Comparison of ENCODE assay signal across 8 cellular contexts in genomic region chr5:142356318-142356715, GRCh38. TPM values are rescaled to one million over a fixed set of nuclear protein-coding genes. Genes with fewer than 3 reads are reported as not detected.
DNase-seq lines count a peak whose midpoint lies in the region; ATAC-seq and TF ChIP-seq lines count a peak whose summit lies in the region.

No MANE protein-coding gene starts in this region.

- no peak for ATAC-seq in GM19452 (IDR thresholded peaks at IDR 0.05; ENCODE audit: unreplicated experiment)
- ATAC-seq in GM21423 (IDR thresholded peaks at IDR 0.05; ENCODE audit: unreplicated experiment): no peak

- H3K9me3 Mint-ChIP-seq in Caco-2 (ENCODE audit: unreplicated experiment): no peaks in the 10 kb centered on the region

- TF ChIP-seq CTCF in Caco-2 (IDR thresholded peaks at IDR 0.05; ENCODE audit: insufficient read depth in 1 of 2, low read depth in 1 of 2, low read length in 1 of 2, severe bottlenecking in 1 of 2, unreplicated experiment in 1 of 2) (no peak), RWPE1 (conservative IDR thresholded peaks at IDR 0.05; ENCODE audit: low read depth) (no peak), ovary (IDR thresholded peaks at IDR 0.05) (no peak)

- H3K9me3 ChIP-seq in Caco-2 (no peaks in the 10 kb centered on the region), esophagus (ENCODE audit: control insufficient read depth in 2 of 2, insufficient read depth in 1 of 2, low read depth in 1 of 2, low read length in 1 of 2) (no peaks in the 10 kb centered on the region), ovary (no peaks in the 10 kb centered on the region)

- CTCF ChIA-PET in Caco-2 (lab: Charles Lee) (interaction anchor here (0.7 kb wide), 2 partner anchors 14 to 308 kb away, joined by 3 to 4 read pairs; no protein-coding TSS in a partner anchor), RWPE1 (lab: Yijun Ruan, JAX) (interaction anchor here (0.6 kb wide), 1 partner anchor 49 kb away, joined by 5 read pairs; no protein-coding TSS in a partner anchor)

- H3K36me3 ChIP-seq in Caco-2 (ENCODE audit: control insufficient read depth, insufficient read depth, low read length): no peaks in the 10 kb centered on the region
- H3K36me3 ChIP-seq in esophagus (ENCODE audit: control insufficient read depth in 2 of 2, insufficient read depth in 2 of 2, low read length in 1 of 2): no peaks in the 10 kb centered on the region
- H3K36me3 ChIP-seq in ovary: no peaks in the 10 kb centered on the region

- intact Hi-C loops in Caco-2 (cut with micrococcal nuclease; ENCODE audit: unreplicated experiment): loop anchor here (2.0 kb wide), 2 partner anchors 32 to 192 kb away; partner anchors contain the start of gene SPRY4
- intact Hi-C loops in ovary (cut with DNase I): no loop called here

- TF ChIP-seq EP300 in ovary (IDR thresholded peaks at IDR 0.05): no peak

- WGBS in esophagus, 2 donors: 7 to 9% methylated on average over 14 of the region's 14 CpGs
- WGBS in ovary, 3 donors: 6 to 9% (median 9%) methylated on average over 14 of the region's 14 CpGs

- H3K36me3 Mint-ChIP-seq in Caco-2 (ENCODE audit: insufficient read depth, unreplicated experiment): peaks cover 4% of the 10 kb centered on the region

- no peak for TF ChIP-seq POLR2A in ovary (IDR thresholded peaks at IDR 0.05)

- no peaks in the 10 kb centered on the region for H3K27me3 Mint-ChIP-seq in Caco-2 (ENCODE audit: insufficient read depth, unreplicated experiment)

- no TSS peak for BruUV-seq in Caco-2 (replicated peaks; lab: Mats Ljungman, UMichigan)

- peak overlapping the region; percentile 32 for H3K27ac Mint-ChIP-seq in Caco-2 (ENCODE audit: unreplicated experiment)

- DNase-seq in Caco-2: no peak
- DNase-seq in RWPE1 (ENCODE audit: low spot score): no peak
- no peak for DNase-seq in ovary
- no peak for DNase-seq in AML-193 (lab: John Stamatoyannopoulos, UW)
- no peak for DNase-seq in islet precursor cell

- peak overlapping the region; percentile 71 for H3K4me3 Mint-ChIP-seq in Caco-2 (ENCODE audit: unreplicated experiment)

- H3K4me1 ChIP-seq in Caco-2: peaks cover 28% of the 10 kb centered on the region
- no peaks in the 10 kb centered on the region for H3K4me1 ChIP-seq in esophagus (ENCODE audit: control insufficient read depth in 2 of 2, insufficient read depth in 2 of 2, low read length in 1 of 2)
- peaks cover 2% of the 10 kb centered on the region for H3K4me1 ChIP-seq in ovary (ENCODE audit: insufficient read depth)

- peaks cover 15% of the 10 kb centered on the region for H3K4me1 Mint-ChIP-seq in Caco-2 (ENCODE audit: low read depth, unreplicated experiment)

- H3K27me3 ChIP-seq in Caco-2 (replicated peaks; ENCODE audit: control insufficient read depth, insufficient read depth, low read length) (no peaks in the 10 kb centered on the region), esophagus (ENCODE audit: control insufficient read depth in 1 of 2, insufficient read depth in 2 of 2, low read length in 2 of 2) (no peaks in the 10 kb centered on the region), ovary (no peaks in the 10 kb centered on the region)

- peak overlapping the region; percentile 76 for H3K4me3 ChIP-seq in Caco-2 (ENCODE audit: low read depth, low read length)
- H3K4me3 ChIP-seq in esophagus (ENCODE audit: low read depth in 1 of 2, low read length in 2 of 2): peak overlapping the region; percentile 53 to 57
- H3K4me3 ChIP-seq in ovary: peak overlapping the region; percentile 80

- POLR2A ChIA-PET in Caco-2 (lab: Charles Lee): no interaction called here
- POLR2A ChIA-PET in RWPE1 (lab: Yijun Ruan, JAX; ENCODE audit: low non-redundant PET): interaction anchor here (0.7 to 2.0 kb wide), 2 partner anchors 31 to 147 kb away, joined by 11 to 16 read pairs; partner anchors contain the start of gene SPRY4

- H3K27ac ChIP-seq in RWPE1 (peak overlapping the region; percentile 87), esophagus (ENCODE audit: low read depth in 2 of 2, low read length in 1 of 2) (peak overlapping the region; percentile 81 to 89), ovary (peak overlapping the region; percentile 64 to 95)

RNA-seq across cellular contexts. Expression of gene SPRY4, which starts 31.5 kb away (rescaled TPM):
- total RNA-seq in Caco-2 (2022) (7.7 and 8.3 TPM in 2 replicates), ovary (10 to 100 TPM in 1 of 7 donors, 1 to 10 TPM in 6; 1.9 to 15.9 (median 5.5) TPM)
- polyA plus RNA-seq in esophagus (1 to 10 TPM in 1 of 2 donors, under 1 TPM in 1; 0.65 to 1.3 TPM), ovary (1 to 10 TPM; 2.0 to 8.6 TPM)
